In the genomic region with DNA sequence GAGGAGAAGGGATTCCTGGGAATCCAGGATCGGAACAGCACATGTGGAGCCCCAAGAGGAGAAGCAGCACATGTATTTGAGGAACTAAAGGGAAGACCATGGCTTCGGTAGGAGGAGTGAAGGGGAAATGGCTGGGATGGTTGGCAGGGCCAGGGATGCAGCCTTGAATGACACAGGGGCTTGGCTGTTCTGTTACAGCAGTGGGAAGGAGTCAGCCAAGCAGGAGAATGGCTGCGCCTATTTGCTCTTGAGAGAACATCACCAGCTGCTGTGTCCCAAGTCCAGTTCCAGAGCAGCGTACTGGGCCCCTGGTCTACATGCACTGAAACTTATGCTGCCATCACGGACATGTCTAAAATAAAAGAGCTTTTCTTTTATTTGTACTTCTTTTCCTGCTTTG, we compare ENCODE assay signal across 34 cellular contexts.
DNase-seq lines count a peak whose midpoint lies in the region; ATAC-seq, FAIRE-seq and TF ChIP-seq lines count a peak whose summit lies in the region.
"Had no signal": no experiment of that assay in that cellular context is flagged by ENCODE, and none has a peak within 500 bp of the region (broad histone marks: within the 10 kb centered on the region; RNA-seq: fewer than 3 reads in every experiment).

No MANE protein-coding gene starts in this region.

- H3K4me1 ChIP-seq in astrocyte (ENCODE audit: insufficient read depth, low read length): peaks cover 8% of the 10 kb centered on the region
- no peaks in the 10 kb centered on the region for H3K4me1 ChIP-seq in neuronal stem cell (ENCODE audit: control insufficient read depth in 2 of 2, insufficient read depth in 1 of 2, low read depth in 1 of 2, low read length in 2 of 2)
- no peaks in the 10 kb centered on the region for H3K4me1 ChIP-seq in right cardiac atrium (ENCODE audit: control insufficient read depth, insufficient read depth, low read length)
- H3K4me1 ChIP-seq: A549, BLaER1, Caco-2 had no signal

- H2AK5ac ChIP-seq in neuronal stem cell (ENCODE audit: low read depth, low read length): no peak overlapping the region

- H3K36me3 ChIP-seq in astrocyte (ENCODE audit: insufficient read depth, low read length): no peaks in the 10 kb centered on the region
- no peaks in the 10 kb centered on the region for H3K36me3 ChIP-seq in neuronal stem cell (replicated peaks in 1 of 2; ENCODE audit: control insufficient read depth in 2 of 2, insufficient read depth in 2 of 2, low read length in 2 of 2)
- H3K36me3 ChIP-seq: BE2C; BLaER1; BLaER1 treated with 17β-estradiol and CSF1 and Interleukin-3, amounts not matched to agents 10 nM and 100 nM had no signal

- H2BK120ac ChIP-seq in neuronal stem cell (ENCODE audit: low read depth, low read length): no peak overlapping the region

- H3K79me2 ChIP-seq in astrocyte (ENCODE audit: insufficient read depth, low read length): no peaks in the 10 kb centered on the region

- no peak overlapping the region for H3K4me2 ChIP-seq in astrocyte (ENCODE audit: low read length)
- H3K4me2 ChIP-seq in neuronal stem cell (ENCODE audit: insufficient read depth, low read length, poor library complexity, severe bottlenecking): no peak overlapping the region
- H3K4me2 ChIP-seq: A549; BLaER1; BLaER1 treated with 17β-estradiol and CSF1 and Interleukin-3, amounts not matched to agents 10 nM and 100 nM had no signal

- peaks cover 1% of the 10 kb centered on the region for H3K9me3 Mint-ChIP-seq in astrocyte (ENCODE audit: unreplicated experiment)
- H3K9me3 Mint-ChIP-seq in osteocyte (ENCODE audit: unreplicated experiment): no peaks in the 10 kb centered on the region
- H3K9me3 Mint-ChIP-seq: CD4-positive, alpha-beta T cell; CD4-positive, CD25-positive, alpha-beta regulatory T cell; CD8-positive, alpha-beta T cell had no signal

- peak overlapping the region; percentile 22 for H3K27ac Mint-ChIP-seq in astrocyte (ENCODE audit: unreplicated experiment)
- no peak overlapping the region for H3K27ac Mint-ChIP-seq in osteocyte (ENCODE audit: unreplicated experiment)
- H3K27ac Mint-ChIP-seq: B cell; CD14-positive monocyte; CD4-positive, alpha-beta memory T cell; CD4-positive, alpha-beta T cell; CD4-positive, CD25-positive, alpha-beta regulatory T cell; CD8-positive, alpha-beta memory T cell; CD8-positive, alpha-beta T cell had no signal

- H3K27ac ChIP-seq in astrocyte (ENCODE audit: low read depth, low read length): no peak overlapping the region
- no peak overlapping the region for H3K27ac ChIP-seq in neuronal stem cell (replicated peaks; ENCODE audit: low read length)
- no peak overlapping the region for H3K27ac ChIP-seq in right cardiac atrium (ENCODE audit: low read length)
- H3K27ac ChIP-seq: 22Rv1; A549; BLaER1; BLaER1 treated with 17β-estradiol and CSF1 and Interleukin-3, amounts not matched to agents 10 nM and 100 nM; C4-2B had no signal

- H3K9ac ChIP-seq in astrocyte (ENCODE audit: low read length) (no peak overlapping the region), neuronal stem cell (ENCODE audit: low read depth, low read length, poor library complexity) (no peak overlapping the region)
- H3K9ac ChIP-seq: BLaER1; BLaER1 treated with 17β-estradiol and CSF1 and Interleukin-3, amounts not matched to agents 10 nM and 100 nM had no signal

- no CpG with 5 or more reads among the region's 5 CpGs for WGBS in neuronal stem cell (ENCODE audit: extremely low coverage in 2 of 2, insufficient read length in 2 of 2, insufficient replicate concordance in 1 of 2), 2 donors
- 78% methylated on average over 5 of the region's 5 CpGs for WGBS in right cardiac atrium

- H4K91ac ChIP-seq in neuronal stem cell (ENCODE audit: low read depth, low read length, poor library complexity): no peak overlapping the region

- H3K4me3 Mint-ChIP-seq in astrocyte (ENCODE audit: unreplicated experiment) (no peak overlapping the region), osteocyte (ENCODE audit: unreplicated experiment) (no peak overlapping the region)
- H3K4me3 Mint-ChIP-seq: B cell; CD14-positive monocyte; CD4-positive, alpha-beta T cell; CD4-positive, CD25-positive, alpha-beta regulatory T cell; CD8-positive, alpha-beta memory T cell; CD8-positive, alpha-beta T cell had no signal

- TF ChIP-seq CTCF in astrocyte (IDR thresholded peaks at IDR 0.05; ENCODE audit: insufficient read depth, low read depth, low read length) (no peak), osteocyte (IDR thresholded peaks at IDR 0.05) (no peak)

- no peak for ATAC-seq in right cardiac atrium
- ATAC-seq in HG03521 (IDR thresholded peaks at IDR 0.05; ENCODE audit: unreplicated experiment): no peak
- no peak for ATAC-seq in HG03025 (IDR thresholded peaks at IDR 0.05; ENCODE audit: low FRiP score, unreplicated experiment)
- ATAC-seq: A549; CD8-positive, alpha-beta T cell had no signal

- H3K14ac ChIP-seq in neuronal stem cell (ENCODE audit: low read length): no peak overlapping the region

- H3K18ac ChIP-seq in neuronal stem cell (ENCODE audit: low read length): no peak overlapping the region

- H2BK5ac ChIP-seq in neuronal stem cell (ENCODE audit: low read length): no peak overlapping the region

- H2AFZ ChIP-seq in astrocyte (ENCODE audit: low read depth, low read length) (no peak overlapping the region), neuronal stem cell (ENCODE audit: low read length) (no peak overlapping the region)

- peak overlapping the region; percentile 38 for H2BK15ac ChIP-seq in neuronal stem cell (ENCODE audit: low read length)

- intact Hi-C loops in right cardiac atrium (cut with DNase I): no loop called here

- H4K20me1 ChIP-seq in astrocyte (ENCODE audit: insufficient read depth, low read length): peaks cover 38% of the 10 kb centered on the region
- H4K20me1 ChIP-seq: BLaER1; BLaER1 treated with 17β-estradiol and CSF1 and Interleukin-3, amounts not matched to agents 10 nM and 100 nM had no signal

- H3K36me3 Mint-ChIP-seq in astrocyte (ENCODE audit: low read depth, unreplicated experiment) (peaks cover 32% of the 10 kb centered on the region), osteocyte (ENCODE audit: unreplicated experiment) (no peaks in the 10 kb centered on the region)
- H3K36me3 Mint-ChIP-seq: CD4-positive, alpha-beta memory T cell; CD4-positive, CD25-positive, alpha-beta regulatory T cell; CD8-positive, alpha-beta memory T cell; CD8-positive, alpha-beta T cell had no signal

- H3K4me1 Mint-ChIP-seq in astrocyte (ENCODE audit: low read depth, unreplicated experiment): peaks cover 19% of the 10 kb centered on the region
- no peaks in the 10 kb centered on the region for H3K4me1 Mint-ChIP-seq in osteocyte (ENCODE audit: unreplicated experiment)
- H3K4me1 Mint-ChIP-seq: B cell; CD14-positive monocyte; CD4-positive, alpha-beta memory T cell; CD4-positive, CD25-positive, alpha-beta regulatory T cell; CD8-positive, alpha-beta memory T cell had no signal

- no peak overlapping the region for H2BK12ac ChIP-seq in neuronal stem cell (ENCODE audit: low read length)

- H3K4me3 ChIP-seq in astrocyte (ENCODE audit: insufficient read depth, low read depth, low read length) (no peak overlapping the region), neuronal stem cell (ENCODE audit: low read length in 2 of 2) (no peak overlapping the region), right cardiac atrium (ENCODE audit: low read length) (no peak overlapping the region)
- H3K4me3 ChIP-seq: A549; BLaER1; BLaER1 treated with 17β-estradiol and CSF1 and Interleukin-3, amounts not matched to agents 10 nM and 100 nM had no signal

- H3K9me3 ChIP-seq in astrocyte (ENCODE audit: insufficient read depth, low read depth, low read length) (no peaks in the 10 kb centered on the region), neuronal stem cell (replicated peaks in 1 of 2; ENCODE audit: control insufficient read depth in 2 of 2, insufficient read depth in 1 of 2, low read depth in 1 of 2, low read length in 2 of 2) (no peaks in the 10 kb centered on the region), right cardiac atrium (ENCODE audit: control insufficient read depth, low read length) (no peaks in the 10 kb centered on the region)
- H3K9me3 ChIP-seq: A549, BE2C, BLaER1, Caco-2 had no signal

- H3K27me3 Mint-ChIP-seq in astrocyte (ENCODE audit: low read depth, unreplicated experiment) (peaks cover 4% of the 10 kb centered on the region), osteocyte (ENCODE audit: unreplicated experiment) (no peaks in the 10 kb centered on the region)
- H3K27me3 Mint-ChIP-seq: CD4-positive, CD25-positive, alpha-beta regulatory T cell had no signal

- FAIRE-seq in astrocyte (lab: Jason Lieb, UNC): no peak
- FAIRE-seq: A204.1, A549, D721Med had no signal

- H3K23ac ChIP-seq in neuronal stem cell (ENCODE audit: low read depth, low read length, poor library complexity): no peak overlapping the region

- H3K79me1 ChIP-seq in neuronal stem cell (ENCODE audit: low read depth, low read length): no peaks in the 10 kb centered on the region

- H3K4ac ChIP-seq in neuronal stem cell (ENCODE audit: low read length): no peak overlapping the region

- DNase-seq in astrocyte (ENCODE audit: low read depth) (no peak), islet precursor cell (peak; percentile 25), neuronal stem cell (ENCODE audit: low spot score) (no peak), osteocyte (ENCODE audit: extremely low spot score, unreplicated experiment) (peak; percentile 51), KG1 (lab: John Stamatoyannopoulos, UW) (no peak), right cardiac atrium (no peak)
- DNase-seq: 8988T; AML-193; BE2C; C1 segment of cervical spinal cord; Caco-2; CD4-positive, alpha-beta memory T cell; CD4-positive, alpha-beta T cell; CD4-positive, CD25-positive, alpha-beta regulatory T cell; CD8-positive, alpha-beta memory T cell; CD8-positive, alpha-beta T cell; COR-L47; DMS 273 treated with DMSO at 0.1 percent for 48 hours; DMS153; DMS53; DMS79; DMS79 treated with DMSO at 0.1 percent for 48 hours; DND-41 had no signal

- H4K8ac ChIP-seq in neuronal stem cell (ENCODE audit: low read depth, low read length): no peak overlapping the region

- H3K27me3 ChIP-seq in astrocyte (ENCODE audit: insufficient read depth, low read length) (no peaks in the 10 kb centered on the region), neuronal stem cell (ENCODE audit: control insufficient read depth in 3 of 3, insufficient read depth in 3 of 3, low read depth in 1 of 3, low read length in 3 of 3) (no peaks in the 10 kb centered on the region), right cardiac atrium (ENCODE audit: control insufficient read depth, insufficient read depth) (no peaks in the 10 kb centered on the region)
- H3K27me3 ChIP-seq: BE2C; BLaER1; BLaER1 treated with 17β-estradiol and CSF1 and Interleukin-3, amounts not matched to agents 10 nM and 100 nM had no signal

Comparison
In these comparisons a context has a peak if more than half of its experiments do, and no peak if none do; other contexts are left out.
1. DNase-seq: peak in islet precursor cell (single experiment) and osteocyte (single experiment); none in astrocyte (single experiment), neuronal stem cell (single experiment), KG1 (single experiment) and right cardiac atrium (0 of 3).